ENCODE assay signal across 25 cellular contexts in the genomic region with DNA sequence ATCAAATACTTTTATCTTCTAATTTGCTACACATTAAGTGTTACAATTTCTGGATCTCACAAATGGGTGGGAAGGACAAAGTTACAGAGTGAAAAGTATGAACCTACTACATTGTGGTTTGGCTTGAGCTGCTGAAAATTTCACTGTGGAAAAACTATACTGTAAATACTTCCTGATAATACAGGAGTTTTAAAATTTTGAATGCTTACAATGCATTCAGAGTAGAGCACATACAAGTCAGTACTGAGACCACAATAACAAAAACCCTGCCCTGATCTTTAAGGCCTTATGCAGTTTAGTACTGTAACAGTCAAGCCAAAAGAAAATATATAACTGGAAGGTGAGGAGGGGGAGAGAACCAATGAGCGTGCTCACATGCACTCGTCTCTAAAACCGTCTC. TPM values are rescaled to one million over a fixed set of nuclear protein-coding genes. Genes with fewer than 3 reads are reported as not detected.
A peak's percentile ranks its signal among the peaks of the same experiment; 100 is the strongest.
DNase-seq lines count a peak whose midpoint lies in the region; ATAC-seq and TF ChIP-seq lines count a peak whose summit lies in the region.
"Had no signal": no experiment of that assay in that cellular context is flagged by ENCODE, and none has a peak within 500 bp of the region (broad histone marks: within the 10 kb centered on the region; RNA-seq: fewer than 3 reads in every experiment).

No MANE protein-coding gene starts in this region.

- H3F3A ChIP-seq in smooth muscle cell (ENCODE audit: low read depth) = no peaks in the 10 kb centered on the region

- CTCF ChIA-PET in IMR-90 (lab: Yijun Ruan, JAX) = no interaction called here

- H3K27me3 ChIP-seq in IMR-90 (ENCODE audit: control insufficient read depth, insufficient read depth, low read length) = no peaks in the 10 kb centered on the region
- no peaks in the 10 kb centered on the region for H3K27me3 ChIP-seq in hepatocyte
- H3K27me3 ChIP-seq in smooth muscle cell (ENCODE audit: low read depth) = no peaks in the 10 kb centered on the region
- H3K27me3 ChIP-seq: heart left ventricle, ovary, tibial nerve had no signal

- intact Hi-C loops in IMR-90 (cut with micrococcal nuclease) = no loop called here

- H4K20me1 ChIP-seq in IMR-90 (ENCODE audit: insufficient read depth, low read length) (peaks cover 52% of the 10 kb centered on the region; the same call in 1 of the 2 replicates), hepatocyte (ENCODE audit: insufficient read depth, poor library complexity, severe bottlenecking) (no peaks in the 10 kb centered on the region), smooth muscle cell (ENCODE audit: low read depth) (peaks cover 29% of the 10 kb centered on the region)

- H3K27ac ChIP-seq in IMR-90 (ENCODE audit: insufficient read depth, low read length) = no peak overlapping the region
- H3K27ac ChIP-seq in hepatocyte = peak overlapping the region; percentile 54
- H3K27ac ChIP-seq in smooth muscle cell (ENCODE audit: low read depth) = peak overlapping the region; percentile 34
- H3K27ac ChIP-seq: heart left ventricle, ovary, PC-9 had no signal

- no peaks in the 10 kb centered on the region for H3K9me2 ChIP-seq in hepatocyte (replicated peaks; ENCODE audit: insufficient read depth)

- TF ChIP-seq POLR2A in IMR-90 (IDR thresholded peaks at IDR 0.05; ENCODE audit: low read depth, low read length) = no peak

- H2AK5ac ChIP-seq in IMR-90 (ENCODE audit: low read depth, low read length) = no peak overlapping the region

- H3K4me2 ChIP-seq in IMR-90 (ENCODE audit: low read depth, low read length) (no peak overlapping the region), hepatocyte (peak overlapping the region; percentile 41), smooth muscle cell (no peak overlapping the region)
- H3K4me2 ChIP-seq: PC-9 had no signal

- no peak overlapping the region for H3K56ac ChIP-seq in IMR-90 (ENCODE audit: extremely low read depth, insufficient read depth, low read length)

- no peak overlapping the region for H4K5ac ChIP-seq in IMR-90 (ENCODE audit: low read depth, low read length)

- no TSS peak for BruUV-seq in IMR-90 (replicated peaks; lab: Mats Ljungman, UMichigan)

- no peak overlapping the region for H4K8ac ChIP-seq in IMR-90 (ENCODE audit: low read depth in 2 of 2, low read length in 2 of 2)

- H4K91ac ChIP-seq in IMR-90 (ENCODE audit: insufficient read depth, low read depth, low read length) = no peak overlapping the region

- no peak overlapping the region for H2BK20ac ChIP-seq in IMR-90 (ENCODE audit: low read depth, low read length)

- H3K9me3 ChIP-seq in IMR-90 (ENCODE audit: control insufficient read depth, insufficient read depth, low read length) (no peaks in the 10 kb centered on the region), hepatocyte (ENCODE audit: low read depth) (no peaks in the 10 kb centered on the region), smooth muscle cell (replicated peaks; ENCODE audit: low read depth) (no peaks in the 10 kb centered on the region)
- H3K9me3 ChIP-seq: heart left ventricle, ovary, tibial nerve had no signal

- peaks cover 18 to 37% of the 10 kb centered on the region in 2 experiments for H3K79me1 ChIP-seq in IMR-90 (ENCODE audit: low read depth in 1 of 2, low read length in 2 of 2)

- dilution Hi-C loops in IMR-90 (cut with HindIII; ENCODE audit: low sequenced_read_pairs, unreplicated experiment) = no loop called here

- in situ Hi-C loops in IMR-90 (cut with MboI; ENCODE audit: low sequenced_read_pairs) (no loop called here), GM13977 (cut with MboI; ENCODE audit: low pct_unique_long_range_greater_than_20kb, low sequenced_read_pairs, unreplicated experiment) (no loop called here)

- POLR2A ChIA-PET in IMR-90 (lab: Charles Lee; ENCODE audit: unreplicated experiment) = no interaction called here

- H3K79me2 ChIP-seq in hepatocyte = peaks cover 40% of the 10 kb centered on the region
- peaks cover 4% of the 10 kb centered on the region for H3K79me2 ChIP-seq in smooth muscle cell (ENCODE audit: low read depth)

- peak; percentile 24 for DNase-seq in IMR-90
- peak; percentile 23 for DNase-seq in amniotic epithelial cell (ENCODE audit: low read depth)
- no peak for DNase-seq in hepatocyte (ENCODE audit: low spot score)
- no peak for DNase-seq in smooth muscle cell (lab: John Stamatoyannopoulos, UW; ENCODE audit: unreplicated experiment)
- DNase-seq in GM13977 (ENCODE audit: low spot score) = no peak
- DNase-seq: activated CD8-positive, alpha-beta T cell treated with anti-CD3 and anti-CD28 coated beads, Interleukin-2, amount 10 ng/mL, durations not matched to agents 7 days and 5 days; activated naive CD4-positive, alpha-beta T cell; activated T-cell treated with anti-CD3 and anti-CD28 coated beads, Interleukin-2, amount 50 U/mL, for 1 hour; aorta; EL; heart left ventricle; HFFc6; Kasumi-1; left cardiac atrium; mammary epithelial cell; NCI-H1694; NCI-H510A; ovary; PC-9; SHP77; stimulated activated naive CD8-positive, alpha-beta T cell treated with anti-CD3 and anti-CD28 coated beads, Interleukin-15, Interleukin-2, amounts not matched to agents 100 U/mL and 50 U/mL, for 24 hours; T1000 had no signal

- no peak overlapping the region for H2AFZ ChIP-seq in IMR-90 (replicated peaks; ENCODE audit: low read length, poor library complexity)
- no peak overlapping the region for H2AFZ ChIP-seq in hepatocyte
- no peak overlapping the region for H2AFZ ChIP-seq in smooth muscle cell (ENCODE audit: low read depth)
- H2AFZ ChIP-seq: PC-9 had no signal

- no peak overlapping the region for H3K4ac ChIP-seq in IMR-90 (ENCODE audit: low read depth, low read length)

- no peak overlapping the region for H3K14ac ChIP-seq in IMR-90 (replicated peaks; ENCODE audit: low read depth, low read length)

- no peak overlapping the region for H3K23ac ChIP-seq in IMR-90 (ENCODE audit: low read depth, low read length)

- no peak overlapping the region for H2BK120ac ChIP-seq in IMR-90 (ENCODE audit: low read depth, low read length)

- peaks cover 4% of the 10 kb centered on the region; the same call in 1 of the 2 replicates for H3K4me1 ChIP-seq in IMR-90 (ENCODE audit: control insufficient read depth, insufficient read depth, low read length)
- peaks cover 7% of the 10 kb centered on the region for H3K4me1 ChIP-seq in hepatocyte (ENCODE audit: insufficient read depth)
- H3K4me1 ChIP-seq in smooth muscle cell (ENCODE audit: low read depth) = peaks cover 11% of the 10 kb centered on the region

- no peak overlapping the region for H2AK9ac ChIP-seq in IMR-90 (replicated peaks; ENCODE audit: low read depth, low read length, poor library complexity)

- H3K9ac ChIP-seq in IMR-90 (ENCODE audit: low read depth, low read length) (no peak overlapping the region), smooth muscle cell (ENCODE audit: low read depth) (no peak overlapping the region)

- no peak overlapping the region for H3K4me3 ChIP-seq in IMR-90 (ENCODE audit: insufficient read depth, low read depth, low read length)
- H3K4me3 ChIP-seq in hepatocyte = no peak overlapping the region
- H3K4me3 ChIP-seq in smooth muscle cell = no peak overlapping the region
- H3K4me3 ChIP-seq: heart left ventricle, ovary, PC-9, tibial nerve had no signal

- H2BK5ac ChIP-seq in IMR-90 (ENCODE audit: low read depth, low read length, poor library complexity, severe bottlenecking) = no peak overlapping the region

- 0 out of 2 replicates have a peak, but pooled peaks cover 2% of the 10 kb centered on the region for H3K9me1 ChIP-seq in IMR-90 (ENCODE audit: insufficient read depth, low read length)

- no peak overlapping the region for H2BK15ac ChIP-seq in IMR-90 (ENCODE audit: low read depth, low read length)

- TF ChIP-seq CTCF in IMR-90 (conservative IDR thresholded peaks at IDR 0.05; ENCODE audit: low read depth, low read length) = no peak
- TF ChIP-seq CTCF in hepatocyte (IDR thresholded peaks at IDR 0.05; ENCODE audit: poor library complexity) = no peak
- no peak for TF ChIP-seq CTCF in smooth muscle cell (IDR thresholded peaks at IDR 0.05; ENCODE audit: borderline replicate concordance, insufficient read depth, poor library complexity, severe bottlenecking)
- no peak for TF ChIP-seq CTCF in GM13977 (IDR thresholded peaks at IDR 0.05; ENCODE audit: extremely low read depth, insufficient read depth, missing control alignments)

- no CpG with 5 or more reads among the region's 3 CpGs for WGBS in IMR-90 (ENCODE audit: extremely low coverage in 2 of 2, insufficient read length in 1 of 2), 2 experiments
- WGBS in hepatocyte (ENCODE audit: low lambda C conversion rate, missing lambda C conversion rate) = 59% methylated on average over 3 of the region's 3 CpGs
- 54% methylated on average over 3 of the region's 3 CpGs for WGBS in smooth muscle cell (ENCODE audit: low lambda C conversion rate)

- ATAC-seq in IMR-90 (ENCODE audit: low read depth) (no peak), HG02852 (IDR thresholded peaks at IDR 0.05; ENCODE audit: unreplicated experiment) (no peak), HG03280 (IDR thresholded peaks at IDR 0.05; ENCODE audit: unreplicated experiment) (no peak)
- ATAC-seq: activated CD8-positive, alpha-beta T cell treated with anti-CD3 and anti-CD28 coated beads, Interleukin-2, amount 10 ng/mL, durations not matched to agents 7 days and 5 days; heart left ventricle; stimulated activated naive CD8-positive, alpha-beta T cell treated with anti-CD3 and anti-CD28 coated beads, Interleukin-15, Interleukin-2, amounts not matched to agents 100 U/mL and 50 U/mL, for 24 hours had no signal

- H3K18ac ChIP-seq in IMR-90 (ENCODE audit: low read depth, low read length) = no peak overlapping the region

- H3K36me3 ChIP-seq in IMR-90 (ENCODE audit: control insufficient read depth, insufficient read depth, low read length) (peaks cover 1% of the 10 kb centered on the region; the same call in 1 of the 2 replicates), hepatocyte (replicated peaks; ENCODE audit: insufficient read depth, low read depth) (no peaks in the 10 kb centered on the region), smooth muscle cell (ENCODE audit: low read depth) (no peaks in the 10 kb centered on the region)
- H3K36me3 ChIP-seq: ovary had no signal

- TF ChIP-seq RAD21 in IMR-90 (IDR thresholded peaks at IDR 0.05; ENCODE audit: low read length) = no peak

RNA-seq across cellular contexts. Expression of a gene that starts 58.2 kb away (rescaled TPM):
- total RNA-seq in IMR-90 (2012; rRNA removed) (7.0 and 9.4 TPM in 2 replicates), hepatocyte (12.6 and 17.8 TPM in 2 replicates), smooth muscle cell (19.9 and 28.5 TPM in 2 replicates)
- polyA plus RNA-seq in IMR-90 (2012; rRNA removed) (15.2 and 16.3 TPM in 2 replicates), hepatocyte (19.2 and 20.5 TPM in 2 replicates), smooth muscle cell (15.2 and 19.0 TPM in 2 replicates)
- polyA plus RNA-seq in IMR-90 (2012; cell fraction: cytosol; rRNA removed) = 6.5 and 9.7 TPM in 2 replicates
- 35.8 and 38.5 TPM in 2 replicates for polyA plus RNA-seq in IMR-90 (2012; cell fraction: nucleus; rRNA removed; ENCODE audit: low replicate concordance)

Comparison
In these comparisons a context has a peak if more than half of its experiments do, and no peak if none do; other contexts are left out.
1. DNase-seq: peak in IMR-90 (single experiment) and amniotic epithelial cell (single experiment); none in hepatocyte (single experiment), smooth muscle cell (single experiment) and GM13977 (single experiment).